In the genomic region with DNA sequence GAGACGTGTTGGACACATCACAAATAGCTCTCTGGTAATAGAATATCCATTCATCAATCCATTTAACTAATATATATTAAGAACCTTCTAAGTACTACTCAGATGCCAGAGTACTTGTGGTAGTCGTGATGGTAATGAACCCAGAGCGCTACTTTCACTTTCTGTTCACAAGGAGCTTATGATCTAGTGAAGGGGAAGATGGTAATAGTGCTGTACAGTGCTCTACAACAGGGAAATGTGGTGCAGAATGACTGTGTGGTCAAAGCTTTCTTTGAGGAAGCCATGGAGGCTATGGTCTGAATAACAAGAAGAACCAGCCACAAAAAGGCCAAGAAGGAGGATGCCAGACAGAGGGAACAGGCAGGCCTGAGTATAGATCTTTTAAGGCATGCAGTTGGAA, we compare ENCODE assay signal across 8 cellular contexts.
DNase-seq lines count a peak whose midpoint lies in the region; ATAC-seq, FAIRE-seq and TF ChIP-seq lines count a peak whose summit lies in the region.

No MANE protein-coding gene starts in this region.

- TF ChIP-seq CTCF in WERI-Rb-1 (IDR thresholded peaks at IDR 0.05; ENCODE audit: low read depth, low read length) (no peak), D721Med (IDR thresholded peaks at IDR 0.05; ENCODE audit: insufficient read depth, missing control alignments) (no peak)

- ATAC-seq in GM19438 (IDR thresholded peaks at IDR 0.05; ENCODE audit: low read depth, unreplicated experiment), result peak; percentile 72
- peak; percentile 77 for ATAC-seq in HG03460 (IDR thresholded peaks at IDR 0.05; ENCODE audit: unreplicated experiment)
- ATAC-seq in activated T-cell treated with anti-CD3 and anti-CD28 coated beads, Interleukin-2, amount 50 U/mL, for 72 hours (replicated peaks in 1 of 2), result peak; percentile 87 to 89
- peak; percentile 71 to 77 for ATAC-seq in naive B cell (ENCODE audit: low read depth in 2 of 2)

- no peak for FAIRE-seq in D721Med (lab: Jason Lieb, UNC)

- DNase-seq in CD1c-positive myeloid dendritic cell (ENCODE audit: extremely low spot score) (peak; percentile 81), naive B cell (peak; percentile 15), ecto neural progenitor cell (ENCODE audit: low spot score) (no peak), WERI-Rb-1 (no peak), D721Med (ENCODE audit: insufficient read length, low spot score) (no peak)
- DNase-seq in activated T-cell treated with anti-CD3 and anti-CD28 coated beads, Interleukin-2, amount 50 U/mL, for 72 hours, result peak; percentile 19

- peaks cover 0 to 2% of the 10 kb centered on the region in 2 donors for H3K9me3 Mint-ChIP-seq in activated T-cell treated with anti-CD3 and anti-CD28 coated beads, Interleukin-2, amount 50 U/mL, for 72 hours
- no peaks in the 10 kb centered on the region for H3K9me3 Mint-ChIP-seq in naive B cell

- H3K4me3 ChIP-seq in WERI-Rb-1 (ENCODE audit: low read depth, low read length), result no peak overlapping the region

- no peaks in the 10 kb centered on the region for H3K9me3 ChIP-seq in WERI-Rb-1 (ENCODE audit: severe bottlenecking)

- peak overlapping the region in 1 of 2 donors; percentile 74 for H3K4me3 Mint-ChIP-seq in activated T-cell treated with anti-CD3 and anti-CD28 coated beads, Interleukin-2, amount 50 U/mL, for 72 hours
- H3K4me3 Mint-ChIP-seq in naive B cell, result peak overlapping the region in 4 of 8 donors; percentile 17 to 65 (median 39)

- H3K27me3 Mint-ChIP-seq in activated T-cell treated with anti-CD3 and anti-CD28 coated beads, Interleukin-2, amount 50 U/mL, for 72 hours (ENCODE audit: low read depth), result no peaks in the 10 kb centered on the region
- H3K27me3 Mint-ChIP-seq in naive B cell, result no peaks in the 10 kb centered on the region

- peaks cover 2 to 3% of the 10 kb centered on the region in 2 donors for H3K36me3 Mint-ChIP-seq in activated T-cell treated with anti-CD3 and anti-CD28 coated beads, Interleukin-2, amount 50 U/mL, for 72 hours (ENCODE audit: insufficient read depth in 2 of 2)
- no peaks in the 10 kb centered on the region for H3K36me3 Mint-ChIP-seq in naive B cell

- no peaks in the 10 kb centered on the region for H3K36me3 ChIP-seq in WERI-Rb-1

- no peak overlapping the region for H3K27ac Mint-ChIP-seq in activated T-cell treated with anti-CD3 and anti-CD28 coated beads, Interleukin-2, amount 50 U/mL, for 72 hours
- H3K27ac Mint-ChIP-seq in naive B cell, result peak overlapping the region in 3 of 6 donors; percentile 1 to 42 (median 39)

- no peaks in the 10 kb centered on the region for H3K27me3 ChIP-seq in WERI-Rb-1 (ENCODE audit: insufficient read depth, low read depth, severe bottlenecking)

- H3K27ac ChIP-seq in WERI-Rb-1, result no peak overlapping the region

- peaks cover 17% of the 10 kb centered on the region for H3K4me1 Mint-ChIP-seq in activated T-cell treated with anti-CD3 and anti-CD28 coated beads, Interleukin-2, amount 50 U/mL, for 72 hours (ENCODE audit: low read depth)
- H3K4me1 Mint-ChIP-seq in naive B cell, result peaks cover 4 to 6% (median 5%) of the 10 kb centered on the region in 3 donors

Comparison
In these comparisons a context has a peak if more than half of its experiments do, and no peak if none do; other contexts are left out.
1. DNase-seq: peak in CD1c-positive myeloid dendritic cell (single experiment), activated T-cell treated with anti-CD3 and anti-CD28 coated beads, Interleukin-2, amount 50 U/mL, for 72 hours (2 of 2) and naive B cell (single experiment); none in ecto neural progenitor cell (single experiment), WERI-Rb-1 (single experiment) and D721Med (single experiment).
2. Peak in every context shown above with its lines, with median percentiles within 50 percentile points of each other: ATAC-seq.